9 cellular contexts compared by ENCODE assay signal in genomic region chr7:143490719-143491306, GRCh38. TPM values are rescaled to one million over a fixed set of nuclear protein-coding genes. Genes with fewer than 3 reads are reported as not detected.
A peak's percentile ranks its signal among the peaks of the same experiment; 100 is the strongest.
DNase-seq lines count a peak whose midpoint lies in the region; ATAC-seq, FAIRE-seq and TF ChIP-seq lines count a peak whose summit lies in the region.
"Had no signal": no experiment of that assay in that cellular context is flagged by ENCODE, and none has a peak within 500 bp of the region (broad histone marks: within the 10 kb centered on the region; RNA-seq: fewer than 3 reads in every experiment).

No MANE protein-coding gene starts in this region.

- H3K36me3 ChIP-seq in BJ (ENCODE audit: control insufficient read depth, insufficient read depth, low read length): no peaks in the 10 kb centered on the region
- H3K36me3 ChIP-seq in kidney (ENCODE audit: control insufficient read depth in 1 of 2, insufficient read depth in 2 of 2, low read length in 2 of 2): no peaks in the 10 kb centered on the region

- no peaks in the 10 kb centered on the region for H3K27me3 ChIP-seq in BJ (ENCODE audit: control insufficient read depth, insufficient read depth, low read length)

- H3K9ac ChIP-seq in kidney (ENCODE audit: low read length in 2 of 2): no peak overlapping the region

- no peaks in the 10 kb centered on the region; the same call in none of the 2 replicates for H3K27me3 Mint-ChIP-seq in HFFc6 (ENCODE audit: insufficient read depth)
- H3K27me3 Mint-ChIP-seq in activated CD8-positive, alpha-beta T cell treated with anti-CD3 and anti-CD28 coated beads for 36 hours: no peaks in the 10 kb centered on the region
- no peaks in the 10 kb centered on the region for H3K27me3 Mint-ChIP-seq in naive thymus-derived CD8-positive, alpha-beta T cell

- no peak overlapping the region for H3K4me3 Mint-ChIP-seq in HFFc6
- no peak overlapping the region for H3K4me3 Mint-ChIP-seq in activated CD8-positive, alpha-beta T cell treated with anti-CD3 and anti-CD28 coated beads for 36 hours
- no peak overlapping the region for H3K4me3 Mint-ChIP-seq in naive thymus-derived CD8-positive, alpha-beta T cell
- H3K4me3 Mint-ChIP-seq: activated B cell treated with CpG ODN at 0.5 μM for 24 hours had no signal

- no peaks in the 10 kb centered on the region for H3K9me3 ChIP-seq in kidney (ENCODE audit: control insufficient read depth in 1 of 2, low read length in 2 of 2)

- no peaks in the 10 kb centered on the region for H3K9me3 Mint-ChIP-seq in HFFc6
- H3K9me3 Mint-ChIP-seq in activated CD8-positive, alpha-beta T cell treated with anti-CD3 and anti-CD28 coated beads for 36 hours: no peaks in the 10 kb centered on the region
- peaks cover 0 to 2% (median 0%) of the 10 kb centered on the region in 9 donors for H3K9me3 Mint-ChIP-seq in naive thymus-derived CD8-positive, alpha-beta T cell
- H3K9me3 Mint-ChIP-seq: activated B cell treated with CpG ODN at 0.5 μM for 24 hours had no signal

- CTCF ChIA-PET in BJ (lab: Yijun Ruan, JAX): interaction anchor here (0.7 to 3.4 kb wide), 12 partner anchors 9 to 251 kb away, joined by 3 to 18 read pairs (median 4); partner anchors contain the start of gene GSTK1
- CTCF ChIA-PET in activated CD8-positive, alpha-beta T cell treated with anti-CD3 and anti-CD28 coated beads for 36 hours (lab: Charles Lee): interaction anchor here (0.9 to 1.9 kb wide), 7 partner anchors 9 to 637 kb away, joined by 3 to 6 read pairs (median 4); no protein-coding TSS in a partner anchor

- DNase-seq in BJ (ENCODE audit: low read depth) (no peak), HFFc6 (no peak), kidney (no peak), activated gamma-delta T cell (lab: John Stamatoyannopoulos, UW) (no peak), NCI-H446 treated with DMSO at 0.1 percent for 48 hours (lab: John Stamatoyannopoulos, UW) (no peak)
- peak; percentile 38 for DNase-seq in activated CD8-positive, alpha-beta T cell treated with anti-CD3 and anti-CD28 coated beads for 36 hours
- no peak for DNase-seq in naive thymus-derived CD8-positive, alpha-beta T cell
- DNase-seq: activated B cell treated with CpG ODN at 0.5 μM for 24 hours had no signal

- POLR2A ChIA-PET in BJ (lab: Charles Lee): no interaction called here
- POLR2A ChIA-PET in activated CD8-positive, alpha-beta T cell treated with anti-CD3 and anti-CD28 coated beads for 36 hours (lab: Charles Lee): no interaction called here
- POLR2A ChIA-PET in naive thymus-derived CD8-positive, alpha-beta T cell (lab: Charles Lee): no interaction called here

- ATAC-seq in activated CD8-positive, alpha-beta T cell treated with anti-CD3 and anti-CD28 coated beads for 36 hours: no peak
- no peak for ATAC-seq in HG03442 (IDR thresholded peaks at IDR 0.05; ENCODE audit: unreplicated experiment)
- ATAC-seq in naive thymus-derived CD8-positive, alpha-beta T cell: no peak

- no peak overlapping the region for H3K27ac ChIP-seq in kidney (ENCODE audit: low read depth in 2 of 2, low read length in 2 of 2)

- FAIRE-seq in kidney (lab: Jason Lieb, UNC): no peak

- intact Hi-C loops in activated CD8-positive, alpha-beta T cell treated with anti-CD3 and anti-CD28 coated beads for 36 hours (cut with micrococcal nuclease): no loop called here
- intact Hi-C loops in kidney (cut with DNase I): no loop called here

- peaks cover 82% of the 10 kb centered on the region for H3K4me1 Mint-ChIP-seq in HFFc6 (ENCODE audit: low read depth)
- H3K4me1 Mint-ChIP-seq in activated CD8-positive, alpha-beta T cell treated with anti-CD3 and anti-CD28 coated beads for 36 hours (ENCODE audit: low read depth): peaks cover 23% of the 10 kb centered on the region
- peaks cover 4 to 26% (median 19%) of the 10 kb centered on the region in 4 donors for H3K4me1 Mint-ChIP-seq in naive thymus-derived CD8-positive, alpha-beta T cell
- H3K4me1 Mint-ChIP-seq: activated B cell treated with CpG ODN at 0.5 μM for 24 hours had no signal

- H3K36me3 Mint-ChIP-seq in HFFc6 (ENCODE audit: low read depth): no peaks in the 10 kb centered on the region
- no peaks in the 10 kb centered on the region for H3K36me3 Mint-ChIP-seq in activated CD8-positive, alpha-beta T cell treated with anti-CD3 and anti-CD28 coated beads for 36 hours (ENCODE audit: low read depth)
- peaks cover 4 to 56% (median 23%) of the 10 kb centered on the region in 3 donors for H3K36me3 Mint-ChIP-seq in naive thymus-derived CD8-positive, alpha-beta T cell

- H3K4me3 ChIP-seq in BJ (ENCODE audit: low read depth, low read length) (no peak overlapping the region), kidney (ENCODE audit: low read length in 2 of 2) (no peak overlapping the region)

- peaks cover 0 to 3% of the 10 kb centered on the region in 2 donors for H3K4me1 ChIP-seq in kidney (ENCODE audit: control insufficient read depth in 1 of 2, insufficient read depth in 1 of 2, low read depth in 1 of 2, low read length in 2 of 2)

- peak overlapping the region; percentile 85; the same call in 1 of the 2 replicates for H3K27ac Mint-ChIP-seq in HFFc6
- no peak overlapping the region for H3K27ac Mint-ChIP-seq in activated CD8-positive, alpha-beta T cell treated with anti-CD3 and anti-CD28 coated beads for 36 hours
- no peak overlapping the region for H3K27ac Mint-ChIP-seq in naive thymus-derived CD8-positive, alpha-beta T cell
- H3K27ac Mint-ChIP-seq: activated B cell treated with CpG ODN at 0.5 μM for 24 hours had no signal

- TF ChIP-seq CTCF in BJ (IDR thresholded peaks at IDR 0.05; ENCODE audit: insufficient read depth, low read depth, low read length) (peak; percentile 78), HFFc6 (IDR thresholded peaks at IDR 0.05) (peak; percentile 68), kidney (IDR thresholded peaks at IDR 0.05; ENCODE audit: borderline replicate concordance, extremely low read depth, insufficient read depth) (peak; percentile 51)
- TF ChIP-seq CTCF in activated CD8-positive, alpha-beta T cell treated with anti-CD3 and anti-CD28 coated beads for 36 hours (IDR thresholded peaks at IDR 0.05): peak; percentile 56

RNA-seq across cellular contexts. Expression of gene TAS2R41, which starts 13.1 kb away (rescaled TPM):
- polyA plus RNA-seq in BJ (2011; rRNA removed) (not detected in 2 replicates), kidney (ENCODE audit: insufficient read depth, low read depth, low replicate concordance) (not detected)
- not detected in 2 replicates for polyA minus RNA-seq in BJ (2011; rRNA and poly(A)+ RNA removed)
- not detected for total RNA-seq in HFFc6 (2021; fragmentation: NEBNext Ultra II Directional; extraction: Animal tissue kit (Norgen Biotek cat#: 25700))
- not detected for total RNA-seq in activated CD8-positive, alpha-beta T cell treated with anti-CD3 and anti-CD28 coated beads for 36 hours
- not detected for total RNA-seq in kidney
- total RNA-seq in naive thymus-derived CD8-positive, alpha-beta T cell: under 1 TPM in 1 of 2 experiments, not detected in 1; 0.55 TPM
- not detected for polyA plus RNA-seq in naive thymus-derived CD8-positive, alpha-beta T cell
- total RNA-seq: activated B cell treated with CpG ODN at 0.5 μM for 24 hours had no signal

RNA-seq across cellular contexts. Expression of gene TAS2R60, which starts 47.6 kb away (rescaled TPM):
- polyA plus RNA-seq in BJ (2011; rRNA removed): not detected in 2 replicates
- polyA minus RNA-seq in BJ (2011; rRNA and poly(A)+ RNA removed): not detected in 2 replicates
- total RNA-seq in HFFc6 (2021; fragmentation: NEBNext Ultra II Directional; extraction: Animal tissue kit (Norgen Biotek cat#: 25700)): not detected
- not detected for total RNA-seq in activated CD8-positive, alpha-beta T cell treated with anti-CD3 and anti-CD28 coated beads for 36 hours
- not detected for total RNA-seq in kidney
- polyA plus RNA-seq in kidney (ENCODE audit: insufficient read depth, low read depth, low replicate concordance): not detected
- 1 to 10 TPM in 1 of 2 experiments, under 1 TPM in 1; 0.96 to 1.0 TPM for total RNA-seq in naive thymus-derived CD8-positive, alpha-beta T cell
- polyA plus RNA-seq in naive thymus-derived CD8-positive, alpha-beta T cell: under 1 TPM in 1 of 3 donors, not detected in 2; 0.23 TPM
- total RNA-seq: activated B cell treated with CpG ODN at 0.5 μM for 24 hours had no signal
